ENCODE assay signal across 21 cellular contexts in the genomic region with DNA sequence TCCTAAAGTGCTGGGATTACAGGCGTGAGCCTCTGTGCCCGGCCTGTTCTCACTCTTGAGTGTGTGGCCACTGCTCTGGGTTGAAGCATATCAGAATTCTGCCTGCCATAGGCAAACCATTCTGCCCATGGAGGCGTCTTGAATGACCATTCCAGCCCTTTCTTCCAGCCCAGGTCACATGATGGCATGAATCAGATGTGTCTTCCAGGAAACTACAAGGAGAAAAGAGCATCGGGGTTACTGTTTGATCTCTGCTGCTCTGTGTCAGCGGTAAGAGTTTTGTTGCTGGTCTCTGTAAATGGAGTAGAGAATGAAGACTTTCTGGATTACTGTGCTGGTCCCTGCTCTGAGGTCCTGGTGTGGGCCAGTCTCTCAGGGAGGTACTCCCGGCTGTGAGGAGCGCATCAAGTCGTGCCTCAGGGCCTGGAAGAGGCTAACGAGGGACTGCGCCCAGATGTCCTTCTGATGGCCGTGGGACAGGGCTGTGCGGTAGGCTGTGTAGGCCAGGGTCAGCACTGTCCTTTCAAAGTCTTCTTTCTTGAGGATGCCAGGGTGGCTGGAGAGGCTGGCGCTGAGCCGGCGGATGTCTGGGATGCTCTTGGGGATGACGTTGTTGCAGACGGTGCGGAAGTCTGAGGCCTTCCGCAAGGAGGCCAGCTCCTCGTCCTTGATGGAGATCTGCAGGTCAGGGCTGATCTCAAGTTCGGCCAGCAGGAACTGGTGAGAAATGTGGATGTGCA. TPM values are rescaled to one million over a fixed set of nuclear protein-coding genes. Genes with fewer than 3 reads are reported as not detected.
A peak's percentile ranks its signal among the peaks of the same experiment; 100 is the strongest.
DNase-seq lines count a peak whose midpoint lies in the region; ATAC-seq and TF ChIP-seq lines count a peak whose summit lies in the region.
"Had no signal": no experiment of that assay in that cellular context is flagged by ENCODE, and none has a peak within 500 bp of the region (broad histone marks: within the 10 kb centered on the region; RNA-seq: fewer than 3 reads in every experiment).

No MANE protein-coding gene starts in this region.

- H2AFZ ChIP-seq in trophoblast cell (ENCODE audit: insufficient read depth, low read length, poor library complexity), result peak overlapping the region; percentile 3

- no TSS peak for BruUV-seq in Panc1 (replicated peaks; lab: Mats Ljungman, UMichigan)

- H2BK120ac ChIP-seq in trophoblast cell (ENCODE audit: insufficient read depth, low read length, poor library complexity), result peak overlapping the region; percentile 45

- H3K4me1 Mint-ChIP-seq in activated naive CD4-positive, alpha-beta T cell treated with anti-CD3 and anti-CD28 coated beads, Interleukin-2, amount 10 ng/mL, durations not matched to agents 7 days and 5 days, result no peaks in the 10 kb centered on the region

- peaks cover 7% of the 10 kb centered on the region for H3K27me3 Mint-ChIP-seq in activated naive CD4-positive, alpha-beta T cell treated with anti-CD3 and anti-CD28 coated beads, Interleukin-2, amount 10 ng/mL, durations not matched to agents 7 days and 5 days

- no peak overlapping the region for H3K4me3 Mint-ChIP-seq in activated naive CD4-positive, alpha-beta T cell treated with anti-CD3 and anti-CD28 coated beads, Interleukin-2, amount 10 ng/mL, durations not matched to agents 7 days and 5 days
- H3K4me3 Mint-ChIP-seq: CD8-positive, alpha-beta memory T cell; HFFc6; IgD-negative memory B cell had no signal

- H3K4me1 ChIP-seq in right cardiac atrium (ENCODE audit: control insufficient read depth, insufficient read depth, low read length) (no peaks in the 10 kb centered on the region), right atrium auricular region (peaks cover 0 to 3% of the 10 kb centered on the region in 2 donors), Panc1 (ENCODE audit: control insufficient read depth, insufficient read depth, low read length) (no peaks in the 10 kb centered on the region), trophoblast cell (ENCODE audit: control insufficient read depth in 1 of 2, insufficient read depth in 2 of 2, low read length in 2 of 2) (peaks cover 5 to 6% of the 10 kb centered on the region in 2 experiments)
- H3K4me1 ChIP-seq: BLaER1, Caco-2 had no signal

- ATAC-seq in right cardiac atrium (peak; percentile 10 to 18), Panc1 (0 out of 2 replicates have a peak, but pooled peaks have one; percentile 26)
- ATAC-seq: GM12878 had no signal

- no peaks in the 10 kb centered on the region for H3K79me2 ChIP-seq in trophoblast cell (ENCODE audit: control insufficient read depth, insufficient read depth, low read length, poor library complexity)

- TF ChIP-seq CTCF in right atrium auricular region (IDR thresholded peaks at IDR 0.05), result no peak
- TF ChIP-seq CTCF in Panc1 (IDR thresholded peaks at IDR 0.05), result no peak

- peak overlapping the region; percentile 70 for H4K91ac ChIP-seq in trophoblast cell (ENCODE audit: low read depth, low read length)

- in situ Hi-C loops in Panc1 (cut with HindIII; ENCODE audit: low pct_unique_long_range_greater_than_20kb, low sequenced_read_pairs), result no loop called here

- no peak overlapping the region for H4K12ac ChIP-seq in trophoblast cell (ENCODE audit: low read depth, low read length)

- no peak overlapping the region for H3K27ac ChIP-seq in right cardiac atrium (ENCODE audit: low read length)
- no peak overlapping the region for H3K27ac ChIP-seq in right atrium auricular region
- no peak overlapping the region for H3K27ac ChIP-seq in Panc1 (ENCODE audit: low read length)
- peak overlapping the region; percentile 56 for H3K27ac ChIP-seq in trophoblast cell (ENCODE audit: low read depth, low read length)
- H3K27ac ChIP-seq: BLaER1 had no signal

- no peak overlapping the region for H3K27ac Mint-ChIP-seq in activated naive CD4-positive, alpha-beta T cell treated with anti-CD3 and anti-CD28 coated beads, Interleukin-2, amount 10 ng/mL, durations not matched to agents 7 days and 5 days
- H3K27ac Mint-ChIP-seq: CD8-positive, alpha-beta memory T cell; HFFc6 had no signal

- H2BK5ac ChIP-seq in trophoblast cell (ENCODE audit: low read depth, low read length, poor library complexity), result peak overlapping the region; percentile 43

- H3K9me3 ChIP-seq in right cardiac atrium (ENCODE audit: control insufficient read depth, low read length) (no peaks in the 10 kb centered on the region), right atrium auricular region (no peaks in the 10 kb centered on the region), Panc1 (ENCODE audit: control insufficient read depth, insufficient read depth, low read depth, low read length) (no peaks in the 10 kb centered on the region), trophoblast cell (ENCODE audit: insufficient read depth, low read depth, low read length) (no peaks in the 10 kb centered on the region)
- H3K9me3 ChIP-seq: BLaER1, Caco-2 had no signal

- H3K18ac ChIP-seq in trophoblast cell (ENCODE audit: low read length), result peak overlapping the region; percentile 16

- H3K79me1 ChIP-seq in trophoblast cell (ENCODE audit: low read length), result peaks cover 12% of the 10 kb centered on the region

- H3K36me3 Mint-ChIP-seq in activated naive CD4-positive, alpha-beta T cell treated with anti-CD3 and anti-CD28 coated beads, Interleukin-2, amount 10 ng/mL, durations not matched to agents 7 days and 5 days, result no peaks in the 10 kb centered on the region
- H3K36me3 Mint-ChIP-seq: CD8-positive, alpha-beta memory T cell; IgD-negative memory B cell had no signal

- H3K4me3 ChIP-seq in right cardiac atrium (ENCODE audit: low read length), result no peak overlapping the region
- no peak overlapping the region for H3K4me3 ChIP-seq in right atrium auricular region
- H3K4me3 ChIP-seq in Panc1 (ENCODE audit: low read depth in 2 of 2, low read length in 2 of 2), result no peak overlapping the region
- no peak overlapping the region for H3K4me3 ChIP-seq in trophoblast cell (ENCODE audit: low read depth, low read length)
- H3K4me3 ChIP-seq: BLaER1, GM12878 had no signal

- peak overlapping the region; percentile 77 for H2BK12ac ChIP-seq in trophoblast cell (ENCODE audit: low read length)

- no peaks in the 10 kb centered on the region for H3K9me3 Mint-ChIP-seq in activated naive CD4-positive, alpha-beta T cell treated with anti-CD3 and anti-CD28 coated beads, Interleukin-2, amount 10 ng/mL, durations not matched to agents 7 days and 5 days
- H3K9me3 Mint-ChIP-seq: CD8-positive, alpha-beta memory T cell; HFFc6; IgD-negative memory B cell had no signal

- no peak overlapping the region for H3K4me2 ChIP-seq in trophoblast cell (ENCODE audit: low read length)
- H3K4me2 ChIP-seq: BLaER1 had no signal

- peak overlapping the region; percentile 16 for H3K4ac ChIP-seq in trophoblast cell (ENCODE audit: low read depth, low read length)

- POLR2A ChIA-PET in Panc1 (lab: Charles Lee), result no interaction called here

- H4K8ac ChIP-seq in trophoblast cell (ENCODE audit: low read depth, low read length), result peak overlapping the region; percentile 63

- 92% methylated on average over 21 of the region's 21 CpGs for WGBS in right cardiac atrium
- no CpG with 5 or more reads among the region's 21 CpGs for WGBS in trophoblast cell (ENCODE audit: extremely low coverage, insufficient coverage, insufficient read length)

- intact Hi-C loops in right cardiac atrium (cut with DNase I) (no loop called here), Panc1 (cut with micrococcal nuclease; ENCODE audit: unreplicated experiment) (no loop called here)

- H3K23ac ChIP-seq in trophoblast cell (ENCODE audit: low read length), result no peak overlapping the region

- H3K9ac ChIP-seq in trophoblast cell (ENCODE audit: low read length), result no peak overlapping the region
- H3K9ac ChIP-seq: BLaER1 had no signal

- peak overlapping the region; percentile 51 for H3K14ac ChIP-seq in trophoblast cell (ENCODE audit: low read length)

- DNase-seq in right cardiac atrium (no peak), right atrium auricular region (ENCODE audit: low spot score) (no peak), Panc1 (ENCODE audit: low read depth, low spot score) (no peak), kidney tubule cell (ENCODE audit: low spot score) (peak; percentile 45), trophoblast cell (peak in 1 of 2 donors; percentile 49), SIG-M5 treated with dmso at 0.1 percent for 504 hours (lab: John Stamatoyannopoulos, UW; ENCODE audit: unreplicated experiment) (no peak), NK-92 (lab: John Stamatoyannopoulos, UW; ENCODE audit: unreplicated experiment) (no peak)
- no peak for DNase-seq in activated naive CD4-positive, alpha-beta T cell treated with anti-CD3 and anti-CD28 coated beads, Interleukin-2, amount 10 ng/mL, durations not matched to agents 7 days and 5 days
- DNase-seq: 8988T; AML-193; Caco-2; CD8-positive, alpha-beta memory T cell; DMS53; GOT3; HCEC 1CT; HFFc6 had no signal

- H2AK5ac ChIP-seq in trophoblast cell (ENCODE audit: low read length), result peak overlapping the region; percentile 28

- no peaks in the 10 kb centered on the region for H3K27me3 ChIP-seq in right cardiac atrium (ENCODE audit: control insufficient read depth, insufficient read depth)
- H3K27me3 ChIP-seq in right atrium auricular region, result no peaks in the 10 kb centered on the region
- H3K27me3 ChIP-seq in Panc1 (ENCODE audit: control insufficient read depth, insufficient read depth, low read length), result peaks cover 2% of the 10 kb centered on the region; the same call in 1 of the 2 replicates
- no peaks in the 10 kb centered on the region for H3K27me3 ChIP-seq in trophoblast cell (ENCODE audit: insufficient read depth, low read length)
- H3K27me3 ChIP-seq: BLaER1 had no signal

- CTCF ChIA-PET in Panc1 (lab: Charles Lee), result no interaction called here
- CTCF ChIA-PET in activated naive CD4-positive, alpha-beta T cell treated with anti-CD3 and anti-CD28 coated beads, Interleukin-2, amount 10 ng/mL, durations not matched to agents 7 days and 5 days (lab: Charles Lee), result no interaction called here

- H3K36me3 ChIP-seq in right atrium auricular region (no peaks in the 10 kb centered on the region), Panc1 (ENCODE audit: control insufficient read depth, insufficient read depth, low read length) (no peaks in the 10 kb centered on the region), trophoblast cell (ENCODE audit: control insufficient read depth in 1 of 2, insufficient read depth in 2 of 2, low read length in 2 of 2) (no peaks in the 10 kb centered on the region)
- H3K36me3 ChIP-seq: BLaER1 had no signal

RNA-seq across cellular contexts. Expression of a gene that starts 5.8 kb away (rescaled TPM):
- total RNA-seq in right cardiac atrium (under 1 TPM in 2 of 4 donors, not detected in 2; 0.23 to 0.41 TPM), right atrium auricular region (under 1 TPM in 1 of 2 donors, not detected in 1; 0.12 TPM), Panc1 (2021; ENCODE audit: unreplicated experiment) (not detected)
- polyA plus RNA-seq in right cardiac atrium, result 0.16 TPM
- 0.58 TPM for polyA plus RNA-seq in Panc1 (2012; ENCODE audit: insufficient read length)
- 437 and 491 TPM in 2 replicates for polyA plus RNA-seq in trophoblast cell (2013)
- total RNA-seq: Caco-2; CD8-positive, alpha-beta memory T cell; GM12878; HT1080 had no signal
- polyA plus RNA-seq: CD8-positive, alpha-beta memory T cell had no signal

RNA-seq across cellular contexts. Expression of a gene that starts 14.8 kb away (rescaled TPM):
- total RNA-seq in right cardiac atrium (10 to 100 TPM in 1 of 4 donors, 1 to 10 TPM in 3; 1.6 to 11.3 (median 8.1) TPM), right atrium auricular region (1 to 10 TPM; 4.0 to 5.9 TPM), Panc1 (2021; ENCODE audit: unreplicated experiment) (not detected)
- 3.7 TPM for polyA plus RNA-seq in right cardiac atrium
- not detected for polyA plus RNA-seq in Panc1 (2012; ENCODE audit: insufficient read length)
- polyA plus RNA-seq in trophoblast cell (2013), result 0.18 and 0.21 TPM in 2 replicates
- total RNA-seq: Caco-2; CD8-positive, alpha-beta memory T cell; G401; GM12878; HT1080 had no signal
- polyA plus RNA-seq: CD8-positive, alpha-beta memory T cell; GM12878; IgD-negative memory B cell had no signal
